Comparison of ENCODE assay signal across 31 cellular contexts in the genomic region with DNA sequence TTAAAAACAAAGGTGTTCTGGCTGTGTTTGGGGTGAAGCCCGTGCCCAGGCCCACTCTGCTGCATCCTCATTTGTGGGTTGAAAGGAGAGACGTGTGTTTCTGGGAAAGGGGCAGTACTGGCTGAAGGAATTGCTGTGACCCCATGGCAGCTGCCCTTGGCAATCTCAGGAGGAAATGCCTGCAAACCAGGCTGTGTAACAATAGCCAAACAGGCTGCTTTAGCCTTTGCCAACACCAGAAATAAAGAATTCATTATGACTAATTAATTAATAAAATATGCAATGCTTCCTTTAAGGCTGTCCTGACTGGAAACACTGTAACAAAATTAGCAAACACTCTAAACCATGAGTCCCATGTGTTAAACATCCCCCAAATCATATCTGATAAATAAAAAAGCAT. TPM values are rescaled to one million over a fixed set of nuclear protein-coding genes. Genes with fewer than 3 reads are reported as not detected.
DNase-seq lines count a peak whose midpoint lies in the region; ATAC-seq, FAIRE-seq and TF ChIP-seq lines count a peak whose summit lies in the region.
"Had no signal": no experiment of that assay in that cellular context is flagged by ENCODE, and none has a peak within 500 bp of the region (broad histone marks: within the 10 kb centered on the region; RNA-seq: fewer than 3 reads in every experiment).

No MANE protein-coding gene starts in this region.

- FAIRE-seq in bronchial epithelial cell (lab: Jason Lieb, UNC) = no peak
- FAIRE-seq: G401.6, GM19239, HTR-8/SVneo, TTC549 had no signal

- no TSS peak for BruUV-seq in MCF 10A (replicated peaks; lab: Mats Ljungman, UMichigan)

- H3K4me3 Mint-ChIP-seq in MCF 10A (ENCODE audit: unreplicated experiment) = no peak overlapping the region
- H3K4me3 Mint-ChIP-seq: activated CD4-positive, alpha-beta memory T cell treated with anti-CD3 and anti-CD28 coated beads for 36 hours; activated naive CD4-positive, alpha-beta T cell treated with anti-CD3 and anti-CD28 coated beads, Interleukin-2, amount 50 U/mL, for 24 hours; activated T-helper 17 cell treated with anti-CD3 and anti-CD28 coated beads, Interleukin-2, amount 50 U/mL, for 72 hours; B cell; stimulated activated naive CD8-positive, alpha-beta T cell treated with anti-CD3 and anti-CD28 coated beads, Interleukin-15, amount 100 ng/mL, for 72 hours; T-helper 1 cell treated with Interleukin-12 subunit alpha and Interleukin-12 subunit beta and Interleukin-4 antibody, amounts not matched to agents 30 μg/mL and 1 μg/mL, for 36 hours had no signal

- H3K27me3 Mint-ChIP-seq in MCF 10A (ENCODE audit: insufficient read depth, unreplicated experiment) = no peaks in the 10 kb centered on the region

- no peak overlapping the region for H3K27ac Mint-ChIP-seq in MCF 10A (ENCODE audit: low read depth, unreplicated experiment)
- H3K27ac Mint-ChIP-seq: activated CD4-positive, alpha-beta memory T cell treated with anti-CD3 and anti-CD28 coated beads for 36 hours; activated naive CD4-positive, alpha-beta T cell treated with anti-CD3 and anti-CD28 coated beads, Interleukin-2, amount 50 U/mL, for 24 hours; activated T-helper 17 cell treated with anti-CD3 and anti-CD28 coated beads, Interleukin-2, amount 50 U/mL, for 72 hours; B cell; T-helper 1 cell treated with Interleukin-12 subunit alpha and Interleukin-12 subunit beta and Interleukin-4 antibody, amounts not matched to agents 30 μg/mL and 1 μg/mL, for 36 hours had no signal

- POLR2A ChIA-PET in MCF 10A (lab: Yijun Ruan, JAX) = no interaction called here

- H3K4me1 Mint-ChIP-seq in MCF 10A (ENCODE audit: insufficient read depth, unreplicated experiment) = no peaks in the 10 kb centered on the region
- H3K4me1 Mint-ChIP-seq: activated naive CD4-positive, alpha-beta T cell treated with anti-CD3 and anti-CD28 coated beads, Interleukin-2, amount 50 U/mL, for 24 hours; activated T-helper 17 cell treated with anti-CD3 and anti-CD28 coated beads, Interleukin-2, amount 50 U/mL, for 72 hours; B cell; stimulated activated naive CD8-positive, alpha-beta T cell treated with anti-CD3 and anti-CD28 coated beads, Interleukin-15, amount 100 ng/mL, for 72 hours had no signal

- no peaks in the 10 kb centered on the region for H3K36me3 ChIP-seq in breast epithelium
- no peaks in the 10 kb centered on the region for H3K36me3 ChIP-seq in bronchial epithelial cell (ENCODE audit: control insufficient read depth, insufficient read depth, low read length)
- no peaks in the 10 kb centered on the region for H3K36me3 ChIP-seq in gastroesophageal sphincter
- H3K36me3 ChIP-seq: HAP-1, neutrophil, prostate gland had no signal

- H3K9me3 ChIP-seq in breast epithelium (no peaks in the 10 kb centered on the region), gastroesophageal sphincter (no peaks in the 10 kb centered on the region)
- H3K9me3 ChIP-seq: neutrophil, prostate gland had no signal

- H3K4me1 ChIP-seq in breast epithelium = peaks cover 0 to 9% of the 10 kb centered on the region in 2 donors
- H3K4me1 ChIP-seq in gastroesophageal sphincter = no peaks in the 10 kb centered on the region
- H3K4me1 ChIP-seq: prostate gland had no signal

- H3K27me3 ChIP-seq in breast epithelium (no peaks in the 10 kb centered on the region), bronchial epithelial cell (ENCODE audit: control insufficient read depth, insufficient read depth, low read length) (no peaks in the 10 kb centered on the region), gastroesophageal sphincter (no peaks in the 10 kb centered on the region)

- 71 to 78% methylated on average over 2 of the region's 2 CpGs for WGBS in gastroesophageal sphincter (ENCODE audit: low coverage in 1 of 2), 2 donors

- CTCF ChIA-PET in MCF 10A (lab: Yijun Ruan, JAX) = interaction anchor here (0.9 kb wide), 1 partner anchor 18 kb away, joined by 3 read pairs; no protein-coding TSS in a partner anchor

- no peak for TF ChIP-seq EP300 in gastroesophageal sphincter (IDR thresholded peaks at IDR 0.05)

- TF ChIP-seq CTCF in breast epithelium (IDR thresholded peaks at IDR 0.05) (no peak), MCF 10A (IDR thresholded peaks at IDR 0.05; ENCODE audit: unreplicated experiment) (no peak), bronchial epithelial cell (IDR thresholded peaks at IDR 0.05; ENCODE audit: insufficient read depth, low read length, severe bottlenecking) (no peak), gastroesophageal sphincter (IDR thresholded peaks at IDR 0.05) (no peak)

- no peaks in the 10 kb centered on the region for H3K36me3 Mint-ChIP-seq in MCF 10A (ENCODE audit: insufficient read depth, unreplicated experiment)
- H3K36me3 Mint-ChIP-seq: activated CD4-positive, alpha-beta memory T cell treated with anti-CD3 and anti-CD28 coated beads for 36 hours; activated naive CD4-positive, alpha-beta T cell treated with anti-CD3 and anti-CD28 coated beads, Interleukin-2, amount 50 U/mL, for 24 hours had no signal

- no peak overlapping the region for H3K4me3 ChIP-seq in breast epithelium
- no peak overlapping the region for H3K4me3 ChIP-seq in bronchial epithelial cell (ENCODE audit: low read depth, low read length)
- no peak overlapping the region for H3K4me3 ChIP-seq in gastroesophageal sphincter
- H3K4me3 ChIP-seq: HAP-1, prostate gland had no signal

- peak in 1 of 2 donors; percentile 44 for DNase-seq in breast epithelium (ENCODE audit: low spot score in 2 of 2)
- DNase-seq in MCF 10A (ENCODE audit: unreplicated experiment) = no peak
- DNase-seq in bronchial epithelial cell (ENCODE audit: low read depth) = peak; percentile 18
- DNase-seq in glomerular visceral epithelial cell (ENCODE audit: extremely low spot score) = no peak
- DNase-seq: 8988T; activated CD4-positive, alpha-beta memory T cell treated with anti-CD3 and anti-CD28 coated beads for 36 hours; activated CD8-positive, alpha-beta memory T cell treated with anti-CD3 and anti-CD28 coated beads, Interleukin-2, amount 50 U/mL, for 48 hours; central memory CD4-positive, alpha-beta T cell; KG1; mesendoderm; MV-4-11; NCI-H1436 treated with DMSO at 0.1 percent for 48 hours; NCI-H345; NCI-H748 treated with DMSO at 0.1 percent for 48 hours; RPMI8226; stimulated activated naive CD8-positive, alpha-beta T cell treated with anti-CD3 and anti-CD28 coated beads, Interleukin-15, amount 100 ng/mL, for 72 hours had no signal

- H3K27ac ChIP-seq in breast epithelium (peak overlapping the region; percentile 60 to 83), gastroesophageal sphincter (peak overlapping the region in 1 of 4 donors; percentile 14)
- H3K27ac ChIP-seq: neutrophil, prostate gland had no signal

- intact Hi-C loops in breast epithelium (cut with DNase I; ENCODE audit: low total_unique reads) = no loop called here
- intact Hi-C loops in MCF 10A (cut with micrococcal nuclease) = no loop called here

- ATAC-seq in gastroesophageal sphincter = peak; percentile 50
- ATAC-seq in GM21526 (IDR thresholded peaks at IDR 0.05; ENCODE audit: low FRiP score, unreplicated experiment) = no peak
- ATAC-seq in GM18520 (IDR thresholded peaks at IDR 0.05; ENCODE audit: unreplicated experiment) = no peak
- no peak for ATAC-seq in HG02588 (IDR thresholded peaks at IDR 0.05; ENCODE audit: unreplicated experiment)
- ATAC-seq: activated T-helper 17 cell treated with anti-CD3 and anti-CD28 coated beads, Interleukin-2, amount 50 U/mL, for 72 hours; stimulated activated naive CD8-positive, alpha-beta T cell treated with anti-CD3 and anti-CD28 coated beads, Interleukin-15, amount 100 ng/mL, for 72 hours had no signal

- H3K9me3 Mint-ChIP-seq in MCF 10A (ENCODE audit: unreplicated experiment) = peaks cover 16% of the 10 kb centered on the region
- H3K9me3 Mint-ChIP-seq: activated CD4-positive, alpha-beta memory T cell treated with anti-CD3 and anti-CD28 coated beads for 36 hours; activated naive CD4-positive, alpha-beta T cell treated with anti-CD3 and anti-CD28 coated beads, Interleukin-2, amount 50 U/mL, for 24 hours; activated T-helper 17 cell treated with anti-CD3 and anti-CD28 coated beads, Interleukin-2, amount 50 U/mL, for 72 hours; stimulated activated naive CD8-positive, alpha-beta T cell treated with anti-CD3 and anti-CD28 coated beads, Interleukin-15, amount 100 ng/mL, for 72 hours; T-helper 1 cell treated with Interleukin-12 subunit alpha and Interleukin-12 subunit beta and Interleukin-4 antibody, amounts not matched to agents 30 μg/mL and 1 μg/mL, for 36 hours had no signal

- TF ChIP-seq POLR2A in breast epithelium (IDR thresholded peaks at IDR 0.05) (no peak), gastroesophageal sphincter (IDR thresholded peaks at IDR 0.05) (no peak)

RNA-seq across cellular contexts. Expression of gene KRR1, which starts 53.0 kb away (rescaled TPM):
- total RNA-seq in breast epithelium (10 to 100 TPM; 34.1 to 56.9 (median 36.4) TPM), MCF 10A (2022) (68.0 and 76.8 TPM in 2 replicates), bronchial epithelial cell (23.2 and 30.8 TPM in 2 replicates), gastroesophageal sphincter (10 to 100 TPM; 33.0 to 46.2 (median 36.6) TPM)
